8 cellular contexts compared by ENCODE assay signal in the genomic region with DNA sequence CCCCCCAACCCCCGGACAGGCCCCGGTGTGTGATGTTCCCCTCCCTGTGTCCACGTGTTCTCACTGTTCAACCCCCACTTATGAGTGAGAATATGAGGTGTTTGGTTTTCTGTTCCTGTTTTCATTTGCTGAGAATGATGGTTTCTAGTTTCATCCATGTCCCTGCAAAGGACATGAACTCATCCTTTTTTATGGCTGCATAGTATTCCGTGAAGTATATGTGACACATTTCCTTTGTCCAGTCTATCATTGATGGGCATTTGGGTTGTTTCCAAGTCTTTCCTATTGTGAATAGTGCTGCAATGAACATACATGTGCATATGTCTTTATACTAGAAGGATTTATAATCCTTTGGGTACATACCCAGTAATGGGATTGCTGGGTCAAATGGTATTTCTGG. TPM values are rescaled to one million over a fixed set of nuclear protein-coding genes. Genes with fewer than 3 reads are reported as not detected.
"Had no signal": no experiment of that assay in that cellular context is flagged by ENCODE, and none has a peak within 500 bp of the region (broad histone marks: within the 10 kb centered on the region; RNA-seq: fewer than 3 reads in every experiment).

No MANE protein-coding gene starts in this region.

RNA-seq across cellular contexts. Expression of gene CYP24A1, which starts 42.7 kb away (rescaled TPM):
- total RNA-seq: dermis microvascular lymphatic vessel endothelial cell, glomerular endothelial cell, heart right ventricle, left cardiac atrium, left ventricle myocardium superior, lung microvascular endothelial cell, mucosa of gallbladder had no signal
- polyA plus RNA-seq: heart right ventricle; naive thymus-derived CD4-positive, alpha-beta T cell had no signal
